Comparison of ENCODE assay signal across 12 cellular contexts in the genomic region with DNA sequence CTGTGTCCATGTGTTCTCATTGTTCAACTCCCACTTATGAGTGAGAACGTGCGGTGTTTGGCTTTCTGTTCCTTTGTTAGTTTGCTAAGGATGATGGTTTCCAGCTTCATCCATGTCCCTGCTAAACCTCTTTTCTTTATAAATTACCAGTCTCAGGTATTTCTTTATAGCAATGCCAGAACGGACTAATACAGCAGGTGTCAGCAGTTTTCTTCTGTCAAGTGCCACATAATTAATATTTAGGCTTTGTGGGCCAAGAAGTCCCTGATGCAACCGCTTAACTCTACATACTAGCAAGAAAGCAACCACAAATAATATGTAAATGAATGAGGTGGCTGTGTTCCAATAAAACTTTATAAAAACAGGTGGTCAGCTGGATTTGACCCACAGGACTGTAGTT. TPM values are rescaled to one million over a fixed set of nuclear protein-coding genes. Genes with fewer than 3 reads are reported as not detected.
"Had no signal": no experiment of that assay in that cellular context is flagged by ENCODE, and none has a peak within 500 bp of the region (broad histone marks: within the 10 kb centered on the region; RNA-seq: fewer than 3 reads in every experiment).

No MANE protein-coding gene starts in this region.

- H3K9me3 ChIP-seq: HAP-1 had no signal

- H3K4me3 Mint-ChIP-seq: GM23338, H9, HFFc6 had no signal

- H2AFZ ChIP-seq: GM23248, GM23338 had no signal

- H3K27ac Mint-ChIP-seq: GM23338, H9, HFFc6 had no signal

- H3K4me2 ChIP-seq: GM23338 had no signal

- H3K4me1 ChIP-seq: HAP-1 had no signal

- ATAC-seq: GM23338, HCT116 had no signal

- FAIRE-seq: H1, H54 had no signal

- DNase-seq: GM23248, GOT3, H7, H9, HCEC 1CT, HFFc6 had no signal

- H3K4me3 ChIP-seq: GM23248, GM23338, HAP-1 had no signal

- H3K27ac ChIP-seq: GM23248 had no signal

- H3K9ac ChIP-seq: GM23248 had no signal

- H3K9me3 Mint-ChIP-seq: GM23338, H9, HFFc6 had no signal

- H3K36me3 ChIP-seq: HAP-1 had no signal

RNA-seq across cellular contexts. Expression of a gene that starts 26.3 kb away (rescaled TPM):
- total RNA-seq: GM23248, H4, HFFc6 had no signal
